16 cellular contexts compared by ENCODE assay signal in genomic region chr13:99693812-99694211, GRCh38.
A peak's percentile ranks its signal among the peaks of the same experiment; 100 is the strongest.
DNase-seq lines count a peak whose midpoint lies in the region; ATAC-seq and TF ChIP-seq lines count a peak whose summit lies in the region.
"Had no signal": no experiment of that assay in that cellular context is flagged by ENCODE, and none has a peak within 500 bp of the region (broad histone marks: within the 10 kb centered on the region; RNA-seq: fewer than 3 reads in every experiment).

No MANE protein-coding gene starts in this region.

- H3K4me1 ChIP-seq in mammary epithelial cell (ENCODE audit: insufficient read depth, low read length) (no peaks in the 10 kb centered on the region), HUES48 (ENCODE audit: control insufficient read depth, insufficient read depth, low read length) (peaks cover 58% of the 10 kb centered on the region), endodermal cell (ENCODE audit: control insufficient read depth, insufficient read depth, low read length) (peaks cover 16% of the 10 kb centered on the region), neural progenitor cell (peaks cover 61% of the 10 kb centered on the region)

- H3K27ac Mint-ChIP-seq in MCF 10A (ENCODE audit: low read depth, unreplicated experiment) (peak overlapping the region; percentile 36), endodermal cell (no peak overlapping the region), neural progenitor cell (peak overlapping the region; percentile 89)
- H3K27ac Mint-ChIP-seq: CD8-positive, alpha-beta memory T cell had no signal

- CTCF ChIA-PET in MCF 10A (lab: Yijun Ruan, JAX) = no interaction called here
- CTCF ChIA-PET in mammary epithelial cell (lab: Charles Lee; ENCODE audit: low non-redundant PET) = no interaction called here

- H3K27me3 ChIP-seq in mammary epithelial cell (ENCODE audit: insufficient read depth, low read length) (no peaks in the 10 kb centered on the region), HUES48 (ENCODE audit: control insufficient read depth, insufficient read depth, low read length) (no peaks in the 10 kb centered on the region), endodermal cell (ENCODE audit: control insufficient read depth, insufficient read depth, low read length, poor library complexity, severe bottlenecking) (no peaks in the 10 kb centered on the region), neural progenitor cell (no peaks in the 10 kb centered on the region)

- H3K36me3 ChIP-seq in mammary epithelial cell (ENCODE audit: insufficient read depth, low read length) (no peaks in the 10 kb centered on the region), HUES48 (ENCODE audit: control insufficient read depth, insufficient read depth, low read length) (no peaks in the 10 kb centered on the region), endodermal cell (ENCODE audit: control insufficient read depth, insufficient read depth, low read length) (no peaks in the 10 kb centered on the region), neural progenitor cell (no peaks in the 10 kb centered on the region)

- ATAC-seq in HG02763 (IDR thresholded peaks at IDR 0.05; ENCODE audit: unreplicated experiment) = no peak
- no peak for ATAC-seq in HG02981 (IDR thresholded peaks at IDR 0.05; ENCODE audit: unreplicated experiment)

- 85% methylated on average over 3 of the region's 4 CpGs for WGBS in mammary epithelial cell (ENCODE audit: low coverage, missing lambda C conversion rate)
- 55 to 59% methylated on average over 3 to 4 of the region's 4 CpGs for WGBS in endodermal cell (ENCODE audit: insufficient coverage in 1 of 2, insufficient read length in 1 of 2), 2 experiments

- TF ChIP-seq CTCF in MCF 10A (IDR thresholded peaks at IDR 0.05; ENCODE audit: unreplicated experiment) (no peak), mammary epithelial cell (conservative IDR thresholded peaks at IDR 0.05 in 1 of 2, IDR thresholded peaks at IDR 0.05 in 1 of 2; ENCODE audit: extremely low read depth in 1 of 2, insufficient read depth in 1 of 2, low read depth in 1 of 2, low read length in 2 of 2) (no peak), endodermal cell (conservative IDR thresholded peaks at IDR 0.05) (no peak), neural progenitor cell (IDR thresholded peaks at IDR 0.05) (no peak)

- DNase-seq in MCF 10A (ENCODE audit: unreplicated experiment) (no peak), mammary epithelial cell (no peak), endodermal cell (no peak), neural progenitor cell (ENCODE audit: low spot score) (no peak)
- DNase-seq in activated naive CD4-positive, alpha-beta T cell treated with anti-CD3 and anti-CD28 coated beads, Interleukin-2, amount 50 U/mL, for 16 hours = no peak
- DNase-seq: ACHN; CD8-positive, alpha-beta memory T cell; KG1; NCI-H1436 treated with DMSO at 0.1 percent for 48 hours; NCI-H510A treated with DMSO at 0.1 percent for 48 hours; NK-92 treated with Interleukin-12 subunit alpha and Interleukin-12 subunit beta, amount 100 ng/mL, for 24 hours; SHP77 had no signal

- no peak overlapping the region for H3K4me2 ChIP-seq in mammary epithelial cell (ENCODE audit: insufficient read depth, low read depth, low read length)
- H3K4me2 ChIP-seq in neural progenitor cell = peak overlapping the region; percentile 31

- no peaks in the 10 kb centered on the region for H3K79me2 ChIP-seq in mammary epithelial cell (ENCODE audit: insufficient read depth, low read length)
- H3K79me2 ChIP-seq in neural progenitor cell (ENCODE audit: low read depth) = peaks cover 20% of the 10 kb centered on the region

- intact Hi-C loops in MCF 10A (cut with micrococcal nuclease) (no loop called here), mammary epithelial cell (cut with micrococcal nuclease) (no loop called here)

- H3F3A ChIP-seq in neural progenitor cell (ENCODE audit: low read depth) = peaks cover 68% of the 10 kb centered on the region

- dilution Hi-C loops in mammary epithelial cell (cut with HindIII; ENCODE audit: low sequenced_read_pairs) = no loop called here

- H3K9ac ChIP-seq in mammary epithelial cell (ENCODE audit: insufficient read depth, low read length) (no peak overlapping the region), HUES48 (ENCODE audit: low read depth, low read length) (no peak overlapping the region), endodermal cell (ENCODE audit: extremely low read depth, low read length, poor library complexity, severe bottlenecking) (no peak overlapping the region), neural progenitor cell (no peak overlapping the region)

- in situ Hi-C loops in mammary epithelial cell (cut with MboI; ENCODE audit: low sequenced_read_pairs in 2 of 2) = no loop called here

- H3K36me3 Mint-ChIP-seq in MCF 10A (ENCODE audit: insufficient read depth, unreplicated experiment) = no peaks in the 10 kb centered on the region
- no peaks in the 10 kb centered on the region for H3K36me3 Mint-ChIP-seq in endodermal cell (ENCODE audit: low read depth)
- H3K36me3 Mint-ChIP-seq in neural progenitor cell = peaks cover 3% of the 10 kb centered on the region

- no peaks in the 10 kb centered on the region for H4K20me1 ChIP-seq in mammary epithelial cell (ENCODE audit: insufficient read depth, low read length)
- H4K20me1 ChIP-seq in neural progenitor cell (ENCODE audit: low read depth) = no peaks in the 10 kb centered on the region

- H2AFZ ChIP-seq in mammary epithelial cell (ENCODE audit: low read depth, low read length) = no peak overlapping the region
- H2AFZ ChIP-seq in neural progenitor cell (replicated peaks) = peak overlapping the region; percentile 7

- H3K9me3 ChIP-seq in mammary epithelial cell (replicated peaks; ENCODE audit: insufficient read depth, low read length) (no peaks in the 10 kb centered on the region), HUES48 (ENCODE audit: control insufficient read depth, insufficient read depth, low read length) (no peaks in the 10 kb centered on the region), endodermal cell (ENCODE audit: control insufficient read depth, low read length) (no peaks in the 10 kb centered on the region), neural progenitor cell (ENCODE audit: low read depth) (no peaks in the 10 kb centered on the region)

- H3K27ac ChIP-seq in mammary epithelial cell (ENCODE audit: insufficient read depth, low read depth, low read length) (no peak overlapping the region), HUES48 (ENCODE audit: low read depth, low read length) (peak overlapping the region; percentile 68), endodermal cell (ENCODE audit: low read depth, low read length) (peak overlapping the region; percentile 44), neural progenitor cell (peak overlapping the region; percentile 35)
- H3K27ac ChIP-seq: SK-N-MC had no signal

- no peaks in the 10 kb centered on the region for H3K27me3 Mint-ChIP-seq in MCF 10A (ENCODE audit: insufficient read depth, unreplicated experiment)
- peaks cover 35% of the 10 kb centered on the region for H3K27me3 Mint-ChIP-seq in endodermal cell (ENCODE audit: insufficient read depth)
- peaks cover 6% of the 10 kb centered on the region for H3K27me3 Mint-ChIP-seq in neural progenitor cell (ENCODE audit: insufficient read depth, low read depth)
- H3K27me3 Mint-ChIP-seq: CD8-positive, alpha-beta memory T cell had no signal

- H3K4me3 ChIP-seq in mammary epithelial cell (replicated peaks in 1 of 3; ENCODE audit: insufficient read depth in 1 of 3, low read depth in 2 of 3, low read length in 3 of 3) (no peak overlapping the region), HUES48 (ENCODE audit: low read depth, low read length) (no peak overlapping the region), endodermal cell (ENCODE audit: low read length) (no peak overlapping the region), neural progenitor cell (no peak overlapping the region)
- H3K4me3 ChIP-seq: SK-N-MC had no signal

- H3K4me1 Mint-ChIP-seq in MCF 10A (ENCODE audit: insufficient read depth, unreplicated experiment) = no peaks in the 10 kb centered on the region
- H3K4me1 Mint-ChIP-seq in endodermal cell = peaks cover 55% of the 10 kb centered on the region
- peaks cover 74% of the 10 kb centered on the region for H3K4me1 Mint-ChIP-seq in neural progenitor cell

- H3K4me3 Mint-ChIP-seq in MCF 10A (ENCODE audit: unreplicated experiment) (no peak overlapping the region), endodermal cell (no peak overlapping the region), neural progenitor cell (no peak overlapping the region)
- H3K4me3 Mint-ChIP-seq: CD8-positive, alpha-beta memory T cell had no signal

- POLR2A ChIA-PET in MCF 10A (lab: Yijun Ruan, JAX) = no interaction called here

- BruUV-seq in MCF 10A (replicated peaks; lab: Mats Ljungman, UMichigan) (no TSS peak), mammary epithelial cell (replicated peaks; lab: Mats Ljungman, UMichigan) (no TSS peak)

- H3K9me3 Mint-ChIP-seq in MCF 10A (ENCODE audit: unreplicated experiment) (no peaks in the 10 kb centered on the region), endodermal cell (no peaks in the 10 kb centered on the region), neural progenitor cell (no peaks in the 10 kb centered on the region)
- H3K9me3 Mint-ChIP-seq: CD8-positive, alpha-beta memory T cell had no signal
